Comparison of ENCODE assay signal across 12 cellular contexts in the genomic region with DNA sequence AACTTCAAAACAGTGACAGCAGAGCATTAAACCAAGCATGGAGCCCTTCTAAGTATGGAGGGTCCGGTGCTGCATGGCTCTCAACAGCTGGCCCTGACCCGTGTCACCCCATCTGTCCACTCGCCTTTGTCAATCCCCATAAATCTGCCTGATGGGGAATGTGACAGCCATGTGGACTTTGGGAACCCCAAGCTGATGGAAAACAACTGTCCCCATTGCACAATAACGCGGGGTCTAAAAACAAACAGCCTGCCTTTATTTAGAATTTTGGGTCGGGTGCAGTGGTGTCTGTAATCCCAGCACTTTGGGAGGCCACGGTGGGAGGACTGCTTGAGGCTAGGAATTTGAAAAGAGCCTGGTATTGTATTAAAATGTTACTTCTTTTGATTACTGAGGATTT. TPM values are rescaled to one million over a fixed set of nuclear protein-coding genes. Genes with fewer than 3 reads are reported as not detected.
A peak's percentile ranks its signal among the peaks of the same experiment; 100 is the strongest.
DNase-seq lines count a peak whose midpoint lies in the region; ATAC-seq and TF ChIP-seq lines count a peak whose summit lies in the region.
"Had no signal": no experiment of that assay in that cellular context is flagged by ENCODE, and none has a peak within 500 bp of the region (broad histone marks: within the 10 kb centered on the region; RNA-seq: fewer than 3 reads in every experiment).

No MANE protein-coding gene starts in this region.

- H3K4ac ChIP-seq in IMR-90 (ENCODE audit: low read depth, low read length) = 0 out of 2 replicates have a peak overlapping the region, but pooled peaks have one; percentile 3

- no CpG with 5 or more reads among the region's 7 CpGs for WGBS in IMR-90 (ENCODE audit: extremely low coverage in 2 of 2, insufficient read length in 1 of 2), 2 experiments
- WGBS in lower leg skin, 2 donors = 76 to 83% methylated on average over 7 of the region's 7 CpGs

- H3K27me3 ChIP-seq in IMR-90 (ENCODE audit: control insufficient read depth, insufficient read depth, low read length) (peaks cover 3% of the 10 kb centered on the region; the same call in 1 of the 2 replicates), Panc1 (ENCODE audit: control insufficient read depth, insufficient read depth, low read length) (no peaks in the 10 kb centered on the region), lower lobe of right lung (ENCODE audit: low read depth) (no peaks in the 10 kb centered on the region), stomach smooth muscle (ENCODE audit: control insufficient read depth in 1 of 2, insufficient read depth in 2 of 2, low read length in 2 of 2) (no peaks in the 10 kb centered on the region)
- H3K27me3 ChIP-seq: dorsolateral prefrontal cortex, esophagus muscularis mucosa, hepatocyte, tibial nerve had no signal

- CTCF ChIA-PET in IMR-90 (lab: Yijun Ruan, JAX) = interaction anchor here (0.9 kb wide), 1 partner anchor 17 kb away, joined by 3 read pairs; no protein-coding TSS in a partner anchor
- CTCF ChIA-PET in Panc1 (lab: Charles Lee) = no interaction called here

- no peak overlapping the region for H3K56ac ChIP-seq in IMR-90 (ENCODE audit: extremely low read depth, insufficient read depth, low read length)

- H4K20me1 ChIP-seq in IMR-90 (ENCODE audit: insufficient read depth, low read length) = no peaks in the 10 kb centered on the region

- H2AK9ac ChIP-seq in IMR-90 (replicated peaks; ENCODE audit: low read depth, low read length, poor library complexity) = peak overlapping the region; percentile 37

- no peak overlapping the region for H3K4me2 ChIP-seq in IMR-90 (ENCODE audit: low read depth, low read length)
- H3K4me2 ChIP-seq: hepatocyte had no signal

- in situ Hi-C loops in IMR-90 (cut with MboI; ENCODE audit: low sequenced_read_pairs) (loop anchor here (5.0 kb wide), 1 partner anchor 264 kb away; no protein-coding TSS in a partner anchor), Panc1 (cut with HindIII; ENCODE audit: low pct_unique_long_range_greater_than_20kb, low sequenced_read_pairs) (no loop called here)

- no peaks in the 10 kb centered on the region for H3K36me3 ChIP-seq in IMR-90 (ENCODE audit: control insufficient read depth, insufficient read depth, low read length)
- H3K36me3 ChIP-seq in Panc1 (ENCODE audit: control insufficient read depth, insufficient read depth, low read length) = no peaks in the 10 kb centered on the region
- H3K36me3 ChIP-seq in lower lobe of right lung = no peaks in the 10 kb centered on the region
- H3K36me3 ChIP-seq in stomach smooth muscle (ENCODE audit: control insufficient read depth in 2 of 2, insufficient read depth in 2 of 2, low read length in 2 of 2) = no peaks in the 10 kb centered on the region
- H3K36me3 ChIP-seq: esophagus muscularis mucosa, tibial nerve had no signal

- no peak for TF ChIP-seq CTCF in IMR-90 (conservative IDR thresholded peaks at IDR 0.05; ENCODE audit: low read depth, low read length)
- no peak for TF ChIP-seq CTCF in Panc1 (IDR thresholded peaks at IDR 0.05)
- no peak for TF ChIP-seq CTCF in lower lobe of right lung (IDR thresholded peaks at IDR 0.05)
- TF ChIP-seq CTCF in lower leg skin (IDR thresholded peaks at IDR 0.05) = no peak

- H3K79me1 ChIP-seq in IMR-90 (ENCODE audit: low read depth in 1 of 2, low read length in 2 of 2) = no peaks in the 10 kb centered on the region

- no peak overlapping the region for H2BK15ac ChIP-seq in IMR-90 (ENCODE audit: low read depth, low read length)

- no peak overlapping the region; the same call in 1 of the 2 replicates for H2BK20ac ChIP-seq in IMR-90 (ENCODE audit: low read depth, low read length)

- no peak overlapping the region for H3K14ac ChIP-seq in IMR-90 (replicated peaks; ENCODE audit: low read depth, low read length)

- no peaks in the 10 kb centered on the region for H3K9me3 ChIP-seq in IMR-90 (ENCODE audit: control insufficient read depth, insufficient read depth, low read length)
- no peaks in the 10 kb centered on the region for H3K9me3 ChIP-seq in Panc1 (ENCODE audit: control insufficient read depth, insufficient read depth, low read depth, low read length)
- no peaks in the 10 kb centered on the region for H3K9me3 ChIP-seq in lower lobe of right lung
- H3K9me3 ChIP-seq in stomach smooth muscle (ENCODE audit: control insufficient read depth in 2 of 2, low read length in 2 of 2) = no peaks in the 10 kb centered on the region
- H3K9me3 ChIP-seq: esophagus muscularis mucosa, tibial nerve had no signal

- H3K9me1 ChIP-seq in IMR-90 (ENCODE audit: insufficient read depth, low read length) = no peaks in the 10 kb centered on the region

- H3K4me1 ChIP-seq in IMR-90 (ENCODE audit: control insufficient read depth, insufficient read depth, low read length) = peaks cover 2% of the 10 kb centered on the region; the same call in 1 of the 2 replicates
- peaks cover 5% of the 10 kb centered on the region for H3K4me1 ChIP-seq in Panc1 (ENCODE audit: control insufficient read depth, insufficient read depth, low read length)
- H3K4me1 ChIP-seq in lower lobe of right lung = peaks cover 5% of the 10 kb centered on the region
- no peaks in the 10 kb centered on the region for H3K4me1 ChIP-seq in stomach smooth muscle (ENCODE audit: control insufficient read depth, insufficient read depth, low read length)

- peak overlapping the region; percentile 40 for H2AFZ ChIP-seq in IMR-90 (replicated peaks; ENCODE audit: low read length, poor library complexity)
- H2AFZ ChIP-seq: hepatocyte had no signal

- no peak overlapping the region for H2AK5ac ChIP-seq in IMR-90 (ENCODE audit: low read depth, low read length)

- TF ChIP-seq RAD21 in IMR-90 (IDR thresholded peaks at IDR 0.05; ENCODE audit: low read length) = no peak

- no peak overlapping the region for H2BK120ac ChIP-seq in IMR-90 (ENCODE audit: low read depth, low read length)

- no peak overlapping the region for H4K5ac ChIP-seq in IMR-90 (ENCODE audit: low read depth, low read length)

- no peak overlapping the region for H3K23ac ChIP-seq in IMR-90 (ENCODE audit: low read depth, low read length)

- no peak overlapping the region for H2BK5ac ChIP-seq in IMR-90 (ENCODE audit: low read depth, low read length, poor library complexity, severe bottlenecking)

- H3K27ac ChIP-seq in IMR-90 (ENCODE audit: insufficient read depth, low read length) (no peak overlapping the region), Panc1 (ENCODE audit: low read length) (peak overlapping the region; percentile 52), lower lobe of right lung (peak overlapping the region; percentile 15), stomach smooth muscle (ENCODE audit: low read length) (no peak overlapping the region)
- H3K27ac ChIP-seq: dorsolateral prefrontal cortex, esophagus muscularis mucosa, hepatocyte, RWPE1, tibial nerve had no signal

- intact Hi-C loops in IMR-90 (cut with micrococcal nuclease) (loop anchor here (2.0 to 5.0 kb wide), 3 partner anchors 144 to 329 kb away; no protein-coding TSS in a partner anchor), Panc1 (cut with micrococcal nuclease; ENCODE audit: unreplicated experiment) (loop anchor here (10.0 kb wide), 1 partner anchor 162 kb away; the partner anchor contains the start of gene DYNC2LI1), lower lobe of right lung (cut with DNase I) (no loop called here), lower leg skin (cut with DNase I; ENCODE audit: low total_unique reads) (no loop called here)

- TF ChIP-seq POLR2A in IMR-90 (IDR thresholded peaks at IDR 0.05; ENCODE audit: low read depth, low read length) = no peak
- TF ChIP-seq POLR2A in lower leg skin (IDR thresholded peaks at IDR 0.05) = no peak

- no peak overlapping the region for H4K91ac ChIP-seq in IMR-90 (ENCODE audit: insufficient read depth, low read depth, low read length)

- BruUV-seq in IMR-90 (replicated peaks; lab: Mats Ljungman, UMichigan) = no TSS peak
- no TSS peak for BruUV-seq in Panc1 (replicated peaks; lab: Mats Ljungman, UMichigan)

- no peak overlapping the region for H4K8ac ChIP-seq in IMR-90 (ENCODE audit: low read depth in 2 of 2, low read length in 2 of 2)

- H3K18ac ChIP-seq in IMR-90 (ENCODE audit: low read depth, low read length) = no peak overlapping the region

- dilution Hi-C loops in IMR-90 (cut with HindIII; ENCODE audit: low sequenced_read_pairs, unreplicated experiment) = no loop called here

- H3K9ac ChIP-seq in IMR-90 (ENCODE audit: low read depth, low read length) (no peak overlapping the region), stomach smooth muscle (ENCODE audit: low read length in 2 of 2) (peak overlapping the region in 1 of 2 donors; percentile 21)

- H3K4me3 ChIP-seq in IMR-90 (ENCODE audit: insufficient read depth, low read depth, low read length) = no peak overlapping the region
- no peak overlapping the region for H3K4me3 ChIP-seq in Panc1 (ENCODE audit: low read depth in 2 of 2, low read length in 2 of 2)
- no peak overlapping the region for H3K4me3 ChIP-seq in lower lobe of right lung
- H3K4me3 ChIP-seq in stomach smooth muscle (ENCODE audit: low read length in 2 of 2) = peak overlapping the region; percentile 14 to 29
- H3K4me3 ChIP-seq in lower leg skin (ENCODE audit: low read depth, poor library complexity, severe bottlenecking) = no peak overlapping the region
- H3K4me3 ChIP-seq: hepatocyte, tibial nerve had no signal

- DNase-seq in IMR-90 (no peak), Panc1 (ENCODE audit: low read depth, low spot score) (no peak), lower lobe of right lung (no peak), lower leg skin (ENCODE audit: low spot score in 2 of 2) (no peak), DMS153 treated with DMSO at 0.1 percent for 48 hours (lab: John Stamatoyannopoulos, UW; ENCODE audit: unreplicated experiment) (no peak)

- POLR2A ChIA-PET in IMR-90 (lab: Charles Lee; ENCODE audit: unreplicated experiment) = no interaction called here
- POLR2A ChIA-PET in Panc1 (lab: Charles Lee) = no interaction called here

- no peak for ATAC-seq in IMR-90 (ENCODE audit: low read depth)
- no peak for ATAC-seq in Panc1
- ATAC-seq in lower lobe of right lung = peak; percentile 55 to 63
- no peak for ATAC-seq in GM19395 (IDR thresholded peaks at IDR 0.05; ENCODE audit: unreplicated experiment)

TF ChIP-seq in IMR-90, 13 proteins besides CTCF, POLR2A, EP300 and RAD21 (continues in another document):
- no peak for TF ChIP-seq CHD1 (IDR thresholded peaks at IDR 0.05; ENCODE audit: low read depth, low read length)

RNA-seq across cellular contexts. Expression of gene THADA, which starts 17.1 kb away (rescaled TPM):
- total RNA-seq in IMR-90 (2012; rRNA removed) (21.3 and 22.8 TPM in 2 replicates), Panc1 (2021; ENCODE audit: unreplicated experiment) (37.2 TPM), lower lobe of right lung (41.2 TPM), lower leg skin (10 to 100 TPM; 19.5 to 26.4 (median 22.2) TPM)
- 10.5 and 13.5 TPM in 2 replicates for polyA plus RNA-seq in IMR-90 (2012; rRNA removed)
- 4.3 and 6.3 TPM in 2 replicates for polyA plus RNA-seq in IMR-90 (2012; cell fraction: cytosol; rRNA removed)
- polyA plus RNA-seq in IMR-90 (2012; cell fraction: nucleus; rRNA removed; ENCODE audit: low replicate concordance) = 9.6 and 26.5 TPM in 2 replicates
- 15.1 TPM for polyA plus RNA-seq in Panc1 (2012; ENCODE audit: insufficient read length)

RNA-seq across cellular contexts. Expression of gene PLEKHH2, which starts 24.1 kb away (rescaled TPM):
- 1.7 and 2.0 TPM in 2 replicates for total RNA-seq in IMR-90 (2012; rRNA removed)
- polyA plus RNA-seq in IMR-90 (2012; rRNA removed) = 2.6 and 3.3 TPM in 2 replicates
- 0.26 and 0.27 TPM in 2 replicates for polyA plus RNA-seq in IMR-90 (2012; cell fraction: cytosol; rRNA removed)
- polyA plus RNA-seq in IMR-90 (2012; cell fraction: nucleus; rRNA removed; ENCODE audit: low replicate concordance) = 3.3 and 38.6 TPM in 2 replicates
- 15.0 TPM for total RNA-seq in Panc1 (2021; ENCODE audit: unreplicated experiment)
- 7.9 TPM for polyA plus RNA-seq in Panc1 (2012; ENCODE audit: insufficient read length)
- total RNA-seq in lower lobe of right lung = 42.0 TPM
- total RNA-seq in lower leg skin = 10 to 100 TPM; 10.4 to 17.6 (median 15.4) TPM

Comparison
In these comparisons a context has a peak if more than half of its experiments do, and no peak if none do; other contexts are left out.
1. ATAC-seq: peak in lower lobe of right lung (2 of 2); none in IMR-90 (single experiment), Panc1 (single experiment) and GM19395 (single experiment).
2. H3K27ac ChIP-seq: peak in Panc1 (single experiment) and lower lobe of right lung (single experiment); none in IMR-90 (single experiment) and stomach smooth muscle (single experiment).
3. H3K4me3 ChIP-seq: peak in stomach smooth muscle (2 of 2); none in IMR-90 (single experiment), Panc1 (0 of 2), lower lobe of right lung (single experiment) and lower leg skin (single experiment).
4. intact Hi-C loops: an anchor here in IMR-90 (2.0 to 5.0 kb wide) and Panc1 (10.0 kb wide); none called in lower lobe of right lung and lower leg skin.